1 cellular context compared by ENCODE assay signal in genomic region chr10:61663466-61663865, GRCh38.
TF ChIP-seq lines count a peak whose summit lies in the region.

No MANE protein-coding gene starts in this region.

TF ChIP-seq in HCT116, 20 proteins besides CTCF, POLR2A, EP300 and RAD21 (continued from another document):
- TF ChIP-seq ZBTB33 (IDR thresholded peaks at IDR 0.05; ENCODE audit: extremely low read depth, insufficient replicate concordance, low read length) (no peak), CEBPB (IDR thresholded peaks at IDR 0.05; ENCODE audit: low read depth) (no peak), ZNF274 (IDR thresholded peaks at IDR 0.05; ENCODE audit: low read depth, low read length) (no peak), MAX (IDR thresholded peaks at IDR 0.05) (no peak)
